8 cellular contexts compared by ENCODE assay signal in the genomic region with DNA sequence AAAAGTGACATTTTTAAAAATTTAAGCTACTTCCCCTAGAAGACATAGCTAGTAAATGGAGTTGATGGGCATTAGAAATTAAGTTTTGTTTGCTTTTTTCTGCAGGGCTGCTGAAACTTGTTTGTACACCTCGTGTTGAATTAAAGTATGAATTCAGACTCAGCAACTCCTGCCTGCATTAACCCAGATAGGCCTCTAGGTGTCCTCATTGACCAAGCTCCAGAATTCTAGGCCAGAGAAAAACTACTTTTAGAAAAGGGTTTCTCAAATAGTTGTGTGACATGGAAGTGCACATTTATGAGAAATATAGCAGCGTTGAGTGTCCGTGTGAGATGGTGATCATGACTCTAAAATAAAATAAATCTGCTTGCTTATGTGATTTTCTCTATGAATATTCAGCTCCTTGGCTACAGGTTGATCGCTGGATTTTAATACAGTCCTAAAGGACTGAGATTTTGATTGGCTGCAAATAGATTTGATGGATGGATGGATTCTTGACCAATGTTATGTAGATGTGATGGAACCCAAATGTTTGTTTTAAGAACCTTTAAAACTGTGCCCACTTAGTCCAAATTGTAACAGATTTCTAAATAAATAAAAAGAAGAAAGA. TPM values are rescaled to one million over a fixed set of nuclear protein-coding genes. Genes with fewer than 3 reads are reported as not detected.
A peak's percentile ranks its signal among the peaks of the same experiment; 100 is the strongest.
DNase-seq lines count a peak whose midpoint lies in the region; ATAC-seq and FAIRE-seq lines count a peak whose summit lies in the region.

No MANE protein-coding gene starts in this region.

- H3K27ac ChIP-seq in SK-N-MC, result no peak overlapping the region

- H3K9me3 ChIP-seq in SK-N-MC (ENCODE audit: low read depth, low read length), result no peaks in the 10 kb centered on the region

- FAIRE-seq in A204.1 (lab: Jason Lieb, UNC) (peak; percentile 85), G401.6 (lab: Jason Lieb, UNC) (peak; percentile 98)

- H3K36me3 ChIP-seq in SK-N-MC (ENCODE audit: insufficient read depth, low read length), result no peaks in the 10 kb centered on the region

- DNase-seq in HPDE6-E6E7 (ENCODE audit: extremely low spot score) (peak; percentile 15), SK-N-MC (ENCODE audit: low read depth, low spot score) (peak; percentile 10), cerebellar cortex (ENCODE audit: low spot score) (peak; percentile 58), left lobe of liver (ENCODE audit: low spot score) (no peak), superior temporal gyrus (ENCODE audit: extremely low spot score) (peak; percentile 94)

- no peak overlapping the region for H3K4me3 ChIP-seq in SK-N-MC

- no peak overlapping the region for H3K9ac ChIP-seq in SK-N-MC (ENCODE audit: insufficient read length)

- peak; percentile 95 for ATAC-seq in left lobe of liver
- no peak for ATAC-seq in HG02610 (IDR thresholded peaks at IDR 0.05; ENCODE audit: unreplicated experiment)

RNA-seq across cellular contexts. Expression of gene LMOD3, which starts 39.3 kb away (rescaled TPM):
- not detected for total RNA-seq in left lobe of liver
